In the genomic region with DNA sequence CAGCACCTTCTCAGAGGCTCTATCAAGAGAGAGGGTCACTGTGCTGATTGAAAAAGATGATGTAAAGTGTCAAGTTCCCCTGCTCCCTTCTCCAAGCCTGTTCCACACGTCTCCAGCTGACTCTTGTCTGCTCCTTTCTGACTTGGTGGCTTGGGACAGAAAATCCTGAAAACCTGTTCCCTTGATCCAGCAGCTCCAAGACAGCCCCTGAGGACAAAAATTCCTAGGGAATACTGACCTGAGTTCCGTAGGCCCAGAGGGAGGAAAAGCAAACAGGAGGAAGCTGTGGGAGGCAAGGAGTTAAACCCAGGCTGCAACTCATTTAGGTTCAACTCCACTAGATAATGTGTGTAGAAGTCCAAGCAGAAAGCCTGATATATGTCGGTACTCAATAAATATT, we compare ENCODE assay signal across 15 cellular contexts. TPM values are rescaled to one million over a fixed set of nuclear protein-coding genes. Genes with fewer than 3 reads are reported as not detected.
DNase-seq lines count a peak whose midpoint lies in the region; ATAC-seq and TF ChIP-seq lines count a peak whose summit lies in the region.
"Had no signal": no experiment of that assay in that cellular context is flagged by ENCODE, and none has a peak within 500 bp of the region (broad histone marks: within the 10 kb centered on the region; RNA-seq: fewer than 3 reads in every experiment).

No MANE protein-coding gene starts in this region.

- peak overlapping the region; percentile 6 for H2AK5ac ChIP-seq in trophoblast cell (ENCODE audit: low read length)

- no peak overlapping the region for H3K4me3 Mint-ChIP-seq in mesothelial cell of epicardium
- H3K4me3 Mint-ChIP-seq: CD4-positive, CD25-positive, alpha-beta regulatory T cell; GM23338 had no signal

- peak overlapping the region; percentile 71 for H3K27ac Mint-ChIP-seq in mesothelial cell of epicardium
- H3K27ac Mint-ChIP-seq: CD4-positive, CD25-positive, alpha-beta regulatory T cell; GM23338 had no signal

- peak overlapping the region; percentile 18 for H2BK120ac ChIP-seq in trophoblast cell (ENCODE audit: insufficient read depth, low read length, poor library complexity)

- intact Hi-C loops in esophagus muscularis mucosa (cut with DNase I) (no loop called here), heart left ventricle (cut with DNase I) (no loop called here)

- WGBS in esophagus muscularis mucosa: 58% methylated on average over 3 of the region's 3 CpGs
- WGBS in trophoblast cell (ENCODE audit: extremely low coverage, insufficient coverage, insufficient read length): no CpG with 5 or more reads among the region's 3 CpGs
- 78 to 86% (median 82%) methylated on average over 3 of the region's 3 CpGs for WGBS in heart left ventricle, 4 donors

- H3K4me2 ChIP-seq in trophoblast cell (ENCODE audit: low read length): no peak overlapping the region
- H3K4me2 ChIP-seq: BLaER1 treated with 17β-estradiol and CSF1 and Interleukin-3, amounts not matched to agents 10 nM and 100 nM; GM23338 had no signal

- POLR2A ChIA-PET in HEK293 (lab: Yijun Ruan, JAX): interaction anchor here (1.6 kb wide), 1 partner anchor 14 kb away, joined by 3 read pairs; no protein-coding TSS in a partner anchor

- H4K91ac ChIP-seq in trophoblast cell (ENCODE audit: low read depth, low read length): peak overlapping the region; percentile 28

- H3K23ac ChIP-seq in trophoblast cell (ENCODE audit: low read length): no peak overlapping the region

- H3K9me3 ChIP-seq in HEK293 (ENCODE audit: control insufficient read depth, insufficient read depth, low read depth, low read length): no peaks in the 10 kb centered on the region
- H3K9me3 ChIP-seq in esophagus muscularis mucosa: no peaks in the 10 kb centered on the region
- no peaks in the 10 kb centered on the region for H3K9me3 ChIP-seq in trophoblast cell (ENCODE audit: insufficient read depth, low read depth, low read length)
- no peaks in the 10 kb centered on the region for H3K9me3 ChIP-seq in heart left ventricle
- H3K9me3 ChIP-seq: BLaER1 treated with 17β-estradiol and CSF1 and Interleukin-3, amounts not matched to agents 10 nM and 100 nM had no signal

- H4K8ac ChIP-seq in trophoblast cell (ENCODE audit: low read depth, low read length): no peak overlapping the region

- no peak overlapping the region for H3K4ac ChIP-seq in trophoblast cell (ENCODE audit: low read depth, low read length)

- H3K27me3 Mint-ChIP-seq in mesothelial cell of epicardium (ENCODE audit: low read depth): no peaks in the 10 kb centered on the region

- H3K27me3 ChIP-seq in esophagus muscularis mucosa: no peaks in the 10 kb centered on the region
- no peaks in the 10 kb centered on the region for H3K27me3 ChIP-seq in trophoblast cell (ENCODE audit: insufficient read depth, low read length)
- no peaks in the 10 kb centered on the region for H3K27me3 ChIP-seq in heart left ventricle
- H3K27me3 ChIP-seq: BLaER1 treated with 17β-estradiol and CSF1 and Interleukin-3, amounts not matched to agents 10 nM and 100 nM had no signal

- DNase-seq in esophagus muscularis mucosa (ENCODE audit: extremely low spot score) (no peak), mesothelial cell of epicardium (ENCODE audit: low spot score in 2 of 2, unreplicated experiment in 2 of 2) (no peak), trophoblast cell (no peak), heart left ventricle (no peak), NOMO-1 treated with DMSO at 0.1 percent for 48 hours (lab: John Stamatoyannopoulos, UW; ENCODE audit: unreplicated experiment) (no peak)
- DNase-seq: 8988T; ACHN; CD4-positive, CD25-positive, alpha-beta regulatory T cell; H7; KBM-7 had no signal

- ATAC-seq in heart left ventricle: no peak
- ATAC-seq in GM21619 (IDR thresholded peaks at IDR 0.05; ENCODE audit: unreplicated experiment): no peak
- no peak for ATAC-seq in GM21526 (IDR thresholded peaks at IDR 0.05; ENCODE audit: low FRiP score, unreplicated experiment)
- ATAC-seq: GM23338 had no signal

- no peak overlapping the region for H2AFZ ChIP-seq in trophoblast cell (ENCODE audit: insufficient read depth, low read length, poor library complexity)
- H2AFZ ChIP-seq: GM23338 had no signal

- H3K4me3 ChIP-seq in HEK293 (ENCODE audit: low read depth, low read length) (no peak overlapping the region), esophagus muscularis mucosa (no peak overlapping the region), trophoblast cell (ENCODE audit: low read depth, low read length) (no peak overlapping the region), heart left ventricle (no peak overlapping the region)
- H3K4me3 ChIP-seq: BLaER1 treated with 17β-estradiol and CSF1 and Interleukin-3, amounts not matched to agents 10 nM and 100 nM; GM23338 had no signal

- peak overlapping the region; percentile 54 for H3K18ac ChIP-seq in trophoblast cell (ENCODE audit: low read length)

- peaks cover 18% of the 10 kb centered on the region for H3K79me1 ChIP-seq in trophoblast cell (ENCODE audit: low read length)

- H3K79me2 ChIP-seq in trophoblast cell (ENCODE audit: control insufficient read depth, insufficient read depth, low read length, poor library complexity): peaks cover 2% of the 10 kb centered on the region

- H3K9me3 Mint-ChIP-seq in mesothelial cell of epicardium: no peaks in the 10 kb centered on the region
- H3K9me3 Mint-ChIP-seq: GM23338 had no signal

- no peaks in the 10 kb centered on the region for H3K36me3 Mint-ChIP-seq in mesothelial cell of epicardium
- H3K36me3 Mint-ChIP-seq: CD4-positive, CD25-positive, alpha-beta regulatory T cell had no signal

- TF ChIP-seq POLR2A in esophagus muscularis mucosa (IDR thresholded peaks at IDR 0.05; ENCODE audit: low read depth): no peak
- TF ChIP-seq POLR2A in heart left ventricle (IDR thresholded peaks at IDR 0.05): no peak

- no peak for TF ChIP-seq CTCF in HEK293 (tag by site-specific recombination; IDR thresholded peaks at IDR 0.05)
- no peak for TF ChIP-seq CTCF in esophagus muscularis mucosa (IDR thresholded peaks at IDR 0.05)
- TF ChIP-seq CTCF in mesothelial cell of epicardium (IDR thresholded peaks at IDR 0.05; ENCODE audit: unreplicated experiment): no peak
- no peak for TF ChIP-seq CTCF in heart left ventricle (IDR thresholded peaks at IDR 0.05)

- no peak overlapping the region for H4K12ac ChIP-seq in trophoblast cell (ENCODE audit: low read depth, low read length)

- H2BK12ac ChIP-seq in trophoblast cell (ENCODE audit: low read length): peak overlapping the region; percentile 34

- peak overlapping the region; percentile 5 for H2BK5ac ChIP-seq in trophoblast cell (ENCODE audit: low read depth, low read length, poor library complexity)

- H3K27ac ChIP-seq in HEK293 (ENCODE audit: extremely low read depth, low read depth, low read length) (no peak overlapping the region), esophagus muscularis mucosa (replicated peaks in 1 of 4) (peak overlapping the region; percentile 62 to 79 (median 68)), trophoblast cell (ENCODE audit: low read depth, low read length) (no peak overlapping the region), heart left ventricle (peak overlapping the region in 1 of 12 donors; percentile 19)
- H3K27ac ChIP-seq: BLaER1 treated with 17β-estradiol and CSF1 and Interleukin-3, amounts not matched to agents 10 nM and 100 nM had no signal

- peak overlapping the region; percentile 33 for H3K14ac ChIP-seq in trophoblast cell (ENCODE audit: low read length)

- no peak overlapping the region for H3K9ac ChIP-seq in trophoblast cell (ENCODE audit: low read length)
- H3K9ac ChIP-seq: BLaER1 treated with 17β-estradiol and CSF1 and Interleukin-3, amounts not matched to agents 10 nM and 100 nM had no signal

- H3K4me1 Mint-ChIP-seq in mesothelial cell of epicardium: peaks cover 31% of the 10 kb centered on the region

- H3K4me1 ChIP-seq in HEK293 (ENCODE audit: control insufficient read depth, insufficient read depth, low read length): no peaks in the 10 kb centered on the region; the same call in 1 of the 2 replicates
- H3K4me1 ChIP-seq in esophagus muscularis mucosa: peaks cover 0 to 25% (median 16%) of the 10 kb centered on the region in 4 donors
- peaks cover 11 to 17% of the 10 kb centered on the region in 2 experiments for H3K4me1 ChIP-seq in trophoblast cell (ENCODE audit: control insufficient read depth in 1 of 2, insufficient read depth in 2 of 2, low read length in 2 of 2)
- H3K4me1 ChIP-seq in heart left ventricle: peaks cover 0 to 6% (median 0%) of the 10 kb centered on the region in 12 donors
- H3K4me1 ChIP-seq: BLaER1 treated with 17β-estradiol and CSF1 and Interleukin-3, amounts not matched to agents 10 nM and 100 nM had no signal

- H3K36me3 ChIP-seq in HEK293 (ENCODE audit: control insufficient read depth in 2 of 2, insufficient read depth in 1 of 2, low read length in 2 of 2): no peaks in the 10 kb centered on the region
- H3K36me3 ChIP-seq in esophagus muscularis mucosa: no peaks in the 10 kb centered on the region
- H3K36me3 ChIP-seq in trophoblast cell (ENCODE audit: control insufficient read depth in 1 of 2, insufficient read depth in 2 of 2, low read length in 2 of 2): no peaks in the 10 kb centered on the region
- no peaks in the 10 kb centered on the region for H3K36me3 ChIP-seq in heart left ventricle
- H3K36me3 ChIP-seq: BLaER1 treated with 17β-estradiol and CSF1 and Interleukin-3, amounts not matched to agents 10 nM and 100 nM had no signal

- TF ChIP-seq EP300 in esophagus muscularis mucosa (IDR thresholded peaks at IDR 0.05): no peak

- CTCF ChIA-PET in HEK293 (lab: Yijun Ruan, JAX): interaction anchor here (0.7 kb wide), 1 partner anchor 26 kb away, joined by 4 read pairs; no protein-coding TSS in a partner anchor

TF ChIP-seq in HEK293, 187 proteins besides CTCF, POLR2A, EP300 and RAD21:
- TF ChIP-seq BCL11A (tag by site-specific recombination; IDR thresholded peaks at IDR 0.05; ENCODE audit: low read depth) (no peak), EGR2 (tag by site-specific recombination; IDR thresholded peaks at IDR 0.05; ENCODE audit: low read depth) (peak; percentile 44), ZFHX2 (tag by site-specific recombination; conservative IDR thresholded peaks at IDR 0.05) (0 out of 2 replicates have a peak, but pooled peaks have one; percentile 22)

RNA-seq across cellular contexts. Expression of a gene that starts 42.1 kb away (rescaled TPM):
- total RNA-seq in esophagus muscularis mucosa: 100 to 1,000 TPM; 177 to 395 (median 260) TPM
- total RNA-seq in mesothelial cell of epicardium: 234 to 238 TPM (median 237 TPM) in 3 replicates
- 278 and 279 TPM in 2 replicates for polyA plus RNA-seq in trophoblast cell (2013)
- 100 to 1,000 TPM in 8 of 9 donors, 10 to 100 TPM in 1; 87.0 to 253 (median 159) TPM for total RNA-seq in heart left ventricle
- 100 to 1,000 TPM in 1 of 2 donors, 10 to 100 TPM in 1; 56.0 to 142 TPM for polyA plus RNA-seq in heart left ventricle

Comparison
In these comparisons a context has a peak if more than half of its experiments do, and no peak if none do; other contexts are left out.
1. H3K27ac ChIP-seq: peak in esophagus muscularis mucosa (4 of 4); none in HEK293 (single experiment) and trophoblast cell (single experiment).